In genomic region chr12:47504775-47505446, GRCh38 we compare ENCODE assay signal across 16 cellular contexts.
DNase-seq lines count a peak whose midpoint lies in the region; ATAC-seq and TF ChIP-seq lines count a peak whose summit lies in the region.
"Had no signal": no experiment of that assay in that cellular context is flagged by ENCODE, and none has a peak within 500 bp of the region (broad histone marks: within the 10 kb centered on the region; RNA-seq: fewer than 3 reads in every experiment).

No MANE protein-coding gene starts in this region.

- no peaks in the 10 kb centered on the region for H3K4me1 ChIP-seq in A673 (ENCODE audit: insufficient read depth, low read length, poor library complexity, severe bottlenecking)
- no peaks in the 10 kb centered on the region for H3K4me1 ChIP-seq in HAP-1
- no peaks in the 10 kb centered on the region for H3K4me1 ChIP-seq in left ventricle myocardium inferior
- H3K4me1 ChIP-seq: gastrocnemius medialis, vagina had no signal

- intact Hi-C loops in A673 (cut with micrococcal nuclease; ENCODE audit: unreplicated experiment) = no loop called here
- intact Hi-C loops in left ventricle myocardium inferior (cut with micrococcal nuclease) = no loop called here

- H3K36me3 ChIP-seq in A673 (ENCODE audit: insufficient read depth, low read length, poor library complexity, severe bottlenecking) = no peaks in the 10 kb centered on the region
- H3K36me3 ChIP-seq in HAP-1 (replicated peaks) = no peaks in the 10 kb centered on the region
- H3K36me3 ChIP-seq in left ventricle myocardium inferior = no peaks in the 10 kb centered on the region
- H3K36me3 ChIP-seq: gastrocnemius medialis, vagina, WERI-Rb-1 had no signal

- H3K9me3 ChIP-seq in A673 (ENCODE audit: low read depth, low read length, poor library complexity, severe bottlenecking) = no peaks in the 10 kb centered on the region
- H3K9me3 ChIP-seq in HAP-1 = no peaks in the 10 kb centered on the region
- peaks cover 5% of the 10 kb centered on the region for H3K9me3 ChIP-seq in left ventricle myocardium inferior (replicated peaks)
- H3K9me3 ChIP-seq: gastrocnemius medialis, vagina had no signal

- H3K4me3 ChIP-seq in A673 (ENCODE audit: low read depth, low read length, poor library complexity, severe bottlenecking) (no peak overlapping the region), HAP-1 (no peak overlapping the region), left ventricle myocardium inferior (no peak overlapping the region)
- H3K4me3 ChIP-seq: gastrocnemius medialis, vagina had no signal

- POLR2A ChIA-PET in A673 (lab: Charles Lee; ENCODE audit: low non-redundant PET) = no interaction called here

- in situ Hi-C loops in HAP-1 (cut with MboI; ENCODE audit: low sequenced_read_pairs) = no loop called here

- CTCF ChIA-PET in A673 (lab: Charles Lee) = no interaction called here

- ATAC-seq in GM21723 (IDR thresholded peaks at IDR 0.05; ENCODE audit: unreplicated experiment) = no peak
- ATAC-seq: gastrocnemius medialis, left colon had no signal

- no TSS peak for BruUV-seq in A673 (replicated peaks; lab: Mats Ljungman, UMichigan)

- H3K27ac ChIP-seq in A673 (ENCODE audit: low read depth, low read length, poor library complexity, severe bottlenecking) = no peak overlapping the region
- H3K27ac ChIP-seq in left ventricle myocardium inferior (replicated peaks) = no peak overlapping the region
- H3K27ac ChIP-seq: gastrocnemius medialis, vagina, WERI-Rb-1 had no signal

- DNase-seq in A673 (ENCODE audit: low spot score) = peak; percentile 44
- peak; percentile 21 for DNase-seq in HCEC 1CT
- peak; percentile 43 for DNase-seq in amniotic stem cell (lab: John Stamatoyannopoulos, UW)
- peak; percentile 34 for DNase-seq in inferior parietal cortex (ENCODE audit: extremely low spot score)
- no peak for DNase-seq in HAP-1 (ENCODE audit: low spot score in 2 of 2)
- no peak for DNase-seq in D341Med (ENCODE audit: low spot score)
- no peak for DNase-seq in left ventricle myocardium inferior
- DNase-seq: C1 segment of cervical spinal cord; gastrocnemius medialis; left colon; NCI-H1092 treated with DMSO at 0.1 percent for 48 hours; NCI-H446; stimulated activated CD4-positive, alpha-beta T cell treated with anti-CD3 and anti-CD28 coated beads, Interleukin-12 subunit alpha, Interleukin-12 subunit beta, amount 100 ng/mL, for 4 hours; WERI-Rb-1 had no signal

- TF ChIP-seq CTCF in A673 (conservative IDR thresholded peaks at IDR 0.05; ENCODE audit: low read depth, low read length) = no peak
- no peak for TF ChIP-seq CTCF in left ventricle myocardium inferior (IDR thresholded peaks at IDR 0.05; ENCODE audit: borderline replicate concordance)

- H3K27me3 ChIP-seq in A673 (replicated peaks; ENCODE audit: insufficient read depth, low read depth, low read length, poor library complexity) (no peaks in the 10 kb centered on the region), HAP-1 (ENCODE audit: low read depth) (no peaks in the 10 kb centered on the region), left ventricle myocardium inferior (ENCODE audit: low read depth) (no peaks in the 10 kb centered on the region)
- H3K27me3 ChIP-seq: gastrocnemius medialis, vagina had no signal

Comparison
In these comparisons a context has a peak if more than half of its experiments do, and no peak if none do; other contexts are left out.
1. DNase-seq: peak in A673 (single experiment), HCEC 1CT (single experiment), amniotic stem cell (single experiment) and inferior parietal cortex (single experiment); none in HAP-1 (0 of 2), D341Med (single experiment) and left ventricle myocardium inferior (single experiment).